12 cellular contexts compared by ENCODE assay signal in the genomic region with DNA sequence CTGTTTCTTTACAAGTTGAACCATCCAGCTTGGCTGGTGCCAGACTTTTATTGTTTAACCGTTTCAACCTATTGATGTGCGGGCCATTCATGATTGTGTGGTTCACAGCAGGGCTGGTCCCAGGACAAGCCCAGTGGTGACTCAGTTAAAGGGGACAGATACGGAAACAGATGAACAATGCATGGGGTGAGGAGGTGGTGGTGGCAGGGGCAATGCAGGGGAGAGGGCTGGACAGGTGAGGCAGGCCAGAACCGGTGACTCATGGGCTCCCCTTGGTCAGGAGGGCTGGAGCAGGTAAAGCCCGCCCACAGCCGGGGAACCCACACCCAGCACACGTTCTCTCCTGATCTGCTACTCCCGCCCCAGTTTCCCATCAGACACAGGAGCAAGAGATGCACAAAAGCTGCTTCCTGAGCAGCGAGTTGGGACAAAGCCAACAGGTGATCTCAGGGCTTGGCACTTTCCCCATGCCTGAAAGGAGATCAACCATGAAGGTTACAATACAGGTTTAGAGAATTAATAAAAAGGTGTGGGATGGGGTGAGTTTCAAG.
DNase-seq lines count a peak whose midpoint lies in the region; ATAC-seq, FAIRE-seq and TF ChIP-seq lines count a peak whose summit lies in the region.
"Had no signal": no experiment of that assay in that cellular context is flagged by ENCODE, and none has a peak within 500 bp of the region (broad histone marks: within the 10 kb centered on the region; RNA-seq: fewer than 3 reads in every experiment).

No MANE protein-coding gene starts in this region.

- H3K27me3 ChIP-seq in GM23338 (ENCODE audit: insufficient read depth) (no peaks in the 10 kb centered on the region), pancreas (no peaks in the 10 kb centered on the region)
- H3K27me3 ChIP-seq: heart left ventricle had no signal

- no peak for TF ChIP-seq CTCF in GM23338 (conservative IDR thresholded peaks at IDR 0.05; ENCODE audit: low read depth in 2 of 2)
- no peak for TF ChIP-seq CTCF in endothelial cell (IDR thresholded peaks at IDR 0.05; ENCODE audit: unreplicated experiment)
- no peak for TF ChIP-seq CTCF in pancreas (IDR thresholded peaks at IDR 0.05)

- H3K4me3 Mint-ChIP-seq in GM23338 (no peak overlapping the region), endothelial cell (ENCODE audit: unreplicated experiment) (no peak overlapping the region)
- H3K4me3 Mint-ChIP-seq: naive thymus-derived CD8-positive, alpha-beta T cell; stimulated activated naive CD8-positive, alpha-beta T cell treated with anti-CD3 and anti-CD28 coated beads, Interleukin-15, Interleukin-2, amounts not matched to agents 100 ng/mL and 50 ng/mL, for 24 hours had no signal

- peaks cover 6% of the 10 kb centered on the region for H3K9me2 ChIP-seq in GM23338 (ENCODE audit: insufficient read depth)

- ATAC-seq in GM23338, result peak; percentile 74
- peak; percentile 58 to 91 (median 86) for ATAC-seq in pancreas
- ATAC-seq in HG02852 (IDR thresholded peaks at IDR 0.05; ENCODE audit: unreplicated experiment), result no peak
- no peak for ATAC-seq in GM21529 (IDR thresholded peaks at IDR 0.05; ENCODE audit: unreplicated experiment)
- ATAC-seq: heart left ventricle; naive thymus-derived CD8-positive, alpha-beta T cell had no signal

- no peaks in the 10 kb centered on the region for H3K79me2 ChIP-seq in GM23338 (replicated peaks; ENCODE audit: insufficient read depth)

- H3K9me3 Mint-ChIP-seq in GM23338 (peaks cover 3% of the 10 kb centered on the region; the same call in 1 of the 3 replicates), endothelial cell (ENCODE audit: unreplicated experiment) (no peaks in the 10 kb centered on the region)
- H3K9me3 Mint-ChIP-seq: naive thymus-derived CD8-positive, alpha-beta T cell; stimulated activated naive CD8-positive, alpha-beta T cell treated with anti-CD3 and anti-CD28 coated beads, Interleukin-15, Interleukin-2, amounts not matched to agents 100 ng/mL and 50 ng/mL, for 24 hours had no signal

- no peak overlapping the region for H3K4me3 ChIP-seq in GM23338
- H3K4me3 ChIP-seq in pancreas, result no peak overlapping the region
- H3K4me3 ChIP-seq: heart left ventricle had no signal

- H3K4me1 Mint-ChIP-seq in GM23338, result peaks cover 28% of the 10 kb centered on the region
- H3K4me1 Mint-ChIP-seq in endothelial cell (ENCODE audit: unreplicated experiment), result no peaks in the 10 kb centered on the region

- H2AFZ ChIP-seq in GM23338, result no peak overlapping the region

- H3K36me3 Mint-ChIP-seq in GM23338 (ENCODE audit: low read depth), result no peaks in the 10 kb centered on the region
- H3K36me3 Mint-ChIP-seq in endothelial cell (ENCODE audit: low read depth, unreplicated experiment), result no peaks in the 10 kb centered on the region
- H3K36me3 Mint-ChIP-seq: naive thymus-derived CD8-positive, alpha-beta T cell had no signal

- H3K27ac ChIP-seq in GM23338 (ENCODE audit: low read depth) (no peak overlapping the region), pancreas (peak overlapping the region in 2 of 4 donors; percentile 57 to 65)
- H3K27ac ChIP-seq: heart left ventricle had no signal

- FAIRE-seq in pancreas (lab: Jason Lieb, UNC), result no peak

- no peaks in the 10 kb centered on the region for H3K9me3 ChIP-seq in pancreas
- H3K9me3 ChIP-seq: BE2C, heart left ventricle had no signal

- H3K36me3 ChIP-seq in GM23338 (ENCODE audit: insufficient read depth) (no peaks in the 10 kb centered on the region), pancreas (no peaks in the 10 kb centered on the region)
- H3K36me3 ChIP-seq: BE2C, heart left ventricle had no signal

- WGBS in pancreas, 2 donors, result 45 to 49% methylated on average over 9 of the region's 9 CpGs

- H3K4me2 ChIP-seq in GM23338, result no peak overlapping the region

- no peak for DNase-seq in GM23338 (ENCODE audit: low spot score)
- DNase-seq in NCI-H2196 treated with DMSO at 0.1 percent for 48 hours (lab: John Stamatoyannopoulos, UW; ENCODE audit: unreplicated experiment), result peak; percentile 94
- DNase-seq in endothelial cell (ENCODE audit: low spot score), result no peak
- DNase-seq in pancreas, result peak in 5 of 6 donors; percentile 52 to 76 (median 64)
- DNase-seq in RKO (ENCODE audit: low spot score), result no peak
- no peak for DNase-seq in activated naive CD4-positive, alpha-beta T cell treated with Interleukin-2 at 50 U/mL for 16 hours
- DNase-seq: BE2C; heart left ventricle; naive thymus-derived CD8-positive, alpha-beta T cell had no signal

- intact Hi-C loops in pancreas (cut with DNase I), result no loop called here

- H3K27me3 Mint-ChIP-seq in GM23338 (ENCODE audit: insufficient read depth, low read depth, poor library complexity) (peaks cover 18% of the 10 kb centered on the region), endothelial cell (ENCODE audit: unreplicated experiment) (peaks cover 9% of the 10 kb centered on the region)

- H3K4me1 ChIP-seq in GM23338 (ENCODE audit: insufficient read depth) (peaks cover 5% of the 10 kb centered on the region; the same call in 1 of the 2 replicates), pancreas (no peaks in the 10 kb centered on the region)
- H3K4me1 ChIP-seq: BE2C had no signal

- no peaks in the 10 kb centered on the region for H4K20me1 ChIP-seq in GM23338 (replicated peaks; ENCODE audit: insufficient read depth)

- H3K27ac Mint-ChIP-seq in GM23338 (no peak overlapping the region), endothelial cell (ENCODE audit: unreplicated experiment) (peak overlapping the region; percentile 1)
- H3K27ac Mint-ChIP-seq: stimulated activated naive CD8-positive, alpha-beta T cell treated with anti-CD3 and anti-CD28 coated beads, Interleukin-15, Interleukin-2, amounts not matched to agents 100 ng/mL and 50 ng/mL, for 24 hours had no signal

- no peaks in the 10 kb centered on the region for H3F3A ChIP-seq in GM23338 (replicated peaks; ENCODE audit: low read depth)

TF ChIP-seq in GM23338, 12 proteins besides CTCF, POLR2A, EP300 and RAD21 (continues in another document):
- TF ChIP-seq, protein P1, sequence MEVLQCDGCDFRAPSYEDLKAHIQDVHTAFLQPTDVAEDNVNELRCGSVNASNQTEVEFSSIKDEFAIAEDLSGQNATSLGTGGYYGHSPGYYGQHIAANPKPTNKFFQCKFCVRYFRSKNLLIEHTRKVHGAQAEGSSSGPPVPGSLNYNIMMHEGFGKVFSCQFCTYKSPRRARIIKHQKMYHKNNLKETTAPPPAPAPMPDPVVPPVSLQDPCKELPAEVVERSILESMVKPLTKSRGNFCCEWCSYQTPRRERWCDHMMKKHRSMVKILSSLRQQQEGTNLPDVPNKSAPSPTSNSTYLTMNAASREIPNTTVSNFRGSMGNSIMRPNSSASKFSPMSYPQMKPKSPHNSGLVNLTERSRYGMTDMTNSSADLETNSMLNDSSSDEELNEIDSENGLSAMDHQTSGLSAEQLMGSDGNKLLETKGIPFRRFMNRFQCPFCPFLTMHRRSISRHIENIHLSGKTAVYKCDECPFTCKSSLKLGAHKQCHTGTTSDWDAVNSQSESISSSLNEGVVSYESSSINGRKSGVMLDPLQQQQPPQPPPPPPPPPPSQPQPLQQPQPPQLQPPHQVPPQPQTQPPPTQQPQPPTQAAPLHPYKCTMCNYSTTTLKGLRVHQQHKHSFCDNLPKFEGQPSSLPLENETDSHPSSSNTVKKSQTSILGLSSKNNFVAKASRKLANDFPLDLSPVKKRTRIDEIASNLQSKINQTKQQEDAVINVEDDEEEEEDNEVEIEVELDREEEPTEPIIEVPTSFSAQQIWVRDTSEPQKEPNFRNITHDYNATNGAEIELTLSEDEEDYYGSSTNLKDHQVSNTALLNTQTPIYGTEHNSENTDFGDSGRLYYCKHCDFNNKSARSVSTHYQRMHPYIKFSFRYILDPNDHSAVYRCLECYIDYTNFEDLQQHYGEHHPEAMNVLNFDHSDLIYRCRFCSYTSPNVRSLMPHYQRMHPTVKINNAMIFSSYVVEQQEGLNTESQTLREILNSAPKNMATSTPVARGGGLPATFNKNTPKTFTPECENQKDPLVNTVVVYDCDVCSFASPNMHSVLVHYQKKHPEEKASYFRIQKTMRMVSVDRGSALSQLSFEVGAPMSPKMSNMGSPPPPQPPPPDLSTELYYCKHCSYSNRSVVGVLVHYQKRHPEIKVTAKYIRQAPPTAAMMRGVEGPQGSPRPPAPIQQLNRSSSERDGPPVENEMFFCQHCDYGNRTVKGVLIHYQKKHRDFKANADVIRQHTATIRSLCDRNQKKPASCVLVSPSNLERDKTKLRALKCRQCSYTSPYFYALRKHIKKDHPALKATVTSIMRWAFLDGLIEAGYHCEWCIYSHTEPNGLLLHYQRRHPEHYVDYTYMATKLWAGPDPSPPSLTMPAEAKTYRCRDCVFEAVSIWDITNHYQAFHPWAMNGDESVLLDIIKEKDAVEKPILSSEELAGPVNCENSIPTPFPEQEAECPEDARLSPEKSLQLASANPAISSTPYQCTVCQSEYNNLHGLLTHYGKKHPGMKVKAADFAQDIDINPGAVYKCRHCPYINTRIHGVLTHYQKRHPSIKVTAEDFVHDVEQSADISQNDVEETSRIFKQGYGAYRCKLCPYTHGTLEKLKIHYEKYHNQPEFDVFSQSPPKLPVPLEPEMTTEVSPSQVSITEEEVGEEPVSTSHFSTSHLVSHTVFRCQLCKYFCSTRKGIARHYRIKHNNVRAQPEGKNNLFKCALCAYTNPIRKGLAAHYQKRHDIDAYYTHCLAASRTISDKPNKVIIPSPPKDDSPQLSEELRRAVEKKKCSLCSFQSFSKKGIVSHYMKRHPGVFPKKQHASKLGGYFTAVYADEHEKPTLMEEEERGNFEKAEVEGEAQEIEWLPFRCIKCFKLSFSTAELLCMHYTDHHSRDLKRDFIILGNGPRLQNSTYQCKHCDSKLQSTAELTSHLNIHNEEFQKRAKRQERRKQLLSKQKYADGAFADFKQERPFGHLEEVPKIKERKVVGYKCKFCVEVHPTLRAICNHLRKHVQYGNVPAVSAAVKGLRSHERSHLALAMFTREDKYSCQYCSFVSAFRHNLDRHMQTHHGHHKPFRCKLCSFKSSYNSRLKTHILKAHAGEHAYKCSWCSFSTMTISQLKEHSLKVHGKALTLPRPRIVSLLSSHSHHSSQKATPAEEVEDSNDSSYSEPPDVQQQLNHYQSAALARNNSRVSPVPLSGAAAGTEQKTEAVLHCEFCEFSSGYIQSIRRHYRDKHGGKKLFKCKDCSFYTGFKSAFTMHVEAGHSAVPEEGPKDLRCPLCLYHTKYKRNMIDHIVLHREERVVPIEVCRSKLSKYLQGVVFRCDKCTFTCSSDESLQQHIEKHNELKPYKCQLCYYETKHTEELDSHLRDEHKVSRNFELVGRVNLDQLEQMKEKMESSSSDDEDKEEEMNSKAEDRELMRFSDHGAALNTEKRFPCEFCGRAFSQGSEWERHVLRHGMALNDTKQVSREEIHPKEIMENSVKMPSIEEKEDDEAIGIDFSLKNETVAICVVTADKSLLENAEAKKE (CRISPR knock-in tag; IDR thresholded peaks at IDR 0.05), result 0 out of 2 replicates have a peak, but pooled peaks have one; percentile 47
- TF ChIP-seq EZH2phosphoT487 (IDR thresholded peaks at IDR 0.05; ENCODE audit: unreplicated experiment), result no peak

Comparison
In these comparisons a context has a peak if more than half of its experiments do, and no peak if none do; other contexts are left out.
1. ATAC-seq: peak in GM23338 (single experiment) and pancreas (4 of 4); none in HG02852 (single experiment) and GM21529 (single experiment).
2. DNase-seq: peak in NCI-H2196 treated with DMSO at 0.1 percent for 48 hours (single experiment) and pancreas (5 of 6); none in GM23338 (single experiment), endothelial cell (single experiment), RKO (single experiment) and activated naive CD4-positive, alpha-beta T cell treated with Interleukin-2 at 50 U/mL for 16 hours (single experiment).